Comparison of ENCODE assay signal across 24 cellular contexts in genomic region chr20:56607061-56607704, GRCh38. TPM values are rescaled to one million over a fixed set of nuclear protein-coding genes. Genes with fewer than 3 reads are reported as not detected.
DNase-seq lines count a peak whose midpoint lies in the region; ATAC-seq and TF ChIP-seq lines count a peak whose summit lies in the region.
"Had no signal": no experiment of that assay in that cellular context is flagged by ENCODE, and none has a peak within 500 bp of the region (broad histone marks: within the 10 kb centered on the region; RNA-seq: fewer than 3 reads in every experiment).

No MANE protein-coding gene starts in this region.

- H3K23ac ChIP-seq in trophoblast cell (ENCODE audit: low read length), result no peak overlapping the region

- H3K9ac ChIP-seq in mammary epithelial cell (ENCODE audit: insufficient read depth, low read length), result no peak overlapping the region
- H3K9ac ChIP-seq in trophoblast cell (ENCODE audit: low read length), result no peak overlapping the region
- H3K9ac ChIP-seq: SK-N-SH had no signal

- H4K20me1 ChIP-seq in mammary epithelial cell (ENCODE audit: insufficient read depth, low read length), result no peaks in the 10 kb centered on the region

- H3K4me1 Mint-ChIP-seq in MCF 10A (ENCODE audit: insufficient read depth, unreplicated experiment), result peaks cover 12% of the 10 kb centered on the region

- dilution Hi-C loops in mammary epithelial cell (cut with HindIII; ENCODE audit: low sequenced_read_pairs), result loop anchor here (5.0 kb wide), 1 partner anchor 40 kb away; no protein-coding TSS in a partner anchor

- H4K8ac ChIP-seq in trophoblast cell (ENCODE audit: low read depth, low read length), result peak overlapping the region; percentile 44

- peak overlapping the region; percentile 81 for H4K91ac ChIP-seq in trophoblast cell (ENCODE audit: low read depth, low read length)

- DNase-seq in mammary epithelial cell (no peak), MCF 10A (ENCODE audit: unreplicated experiment) (no peak), RWPE2 (ENCODE audit: low spot score) (no peak), trophoblast cell (no peak), HT-29 (ENCODE audit: low spot score) (no peak), SJCRH30 (no peak), NCI-H128 (lab: John Stamatoyannopoulos, UW; ENCODE audit: unreplicated experiment) (no peak)
- DNase-seq: ACHN, BE2C, HCEC 1CT, NCI-H1105 treated with DMSO at 0.1 percent for 48 hours, NCI-H1694, NCI-H2029 treated with DMSO at 0.1 percent for 48 hours, NCI-H2227 treated with DMSO at 0.1 percent for 48 hours, NCI-H526 treated with DMSO at 0.1 percent for 48 hours, SIG-M5, SK-N-SH, SW 1271 had no signal

- H3K79me2 ChIP-seq in mammary epithelial cell (ENCODE audit: insufficient read depth, low read length) (no peaks in the 10 kb centered on the region), trophoblast cell (ENCODE audit: control insufficient read depth, insufficient read depth, low read length, poor library complexity) (no peaks in the 10 kb centered on the region)

- H3K27ac Mint-ChIP-seq in MCF 10A (ENCODE audit: low read depth, unreplicated experiment), result no peak overlapping the region

- POLR2A ChIA-PET in MCF 10A (lab: Yijun Ruan, JAX), result interaction anchor here (0.6 to 0.8 kb wide), 3 partner anchors 11 to 436 kb away, joined by 3 to 5 read pairs (median 3); no protein-coding TSS in a partner anchor

- in situ Hi-C loops in mammary epithelial cell (cut with MboI; ENCODE audit: low sequenced_read_pairs in 2 of 2), result no loop called here

- H3K4me2 ChIP-seq in mammary epithelial cell (ENCODE audit: insufficient read depth, low read depth, low read length) (peak overlapping the region; percentile 62), trophoblast cell (ENCODE audit: low read length) (no peak overlapping the region)
- H3K4me2 ChIP-seq: SK-N-SH had no signal

- H3K4ac ChIP-seq in trophoblast cell (ENCODE audit: low read depth, low read length), result peak overlapping the region; percentile 24

- no peak overlapping the region for H3K18ac ChIP-seq in trophoblast cell (ENCODE audit: low read length)

- H3K9me3 Mint-ChIP-seq in MCF 10A (ENCODE audit: unreplicated experiment), result no peaks in the 10 kb centered on the region

- H3K4me3 ChIP-seq in mammary epithelial cell (replicated peaks in 1 of 3; ENCODE audit: insufficient read depth in 1 of 3, low read depth in 2 of 3, low read length in 3 of 3) (no peak overlapping the region), RWPE2 (ENCODE audit: severe bottlenecking) (no peak overlapping the region), trophoblast cell (ENCODE audit: low read depth, low read length) (no peak overlapping the region), SJCRH30 (no peak overlapping the region)
- H3K4me3 ChIP-seq: K562, MG63, Peyer's patch had no signal

- no peak for TF ChIP-seq CTCF in mammary epithelial cell (conservative IDR thresholded peaks at IDR 0.05 in 1 of 2, IDR thresholded peaks at IDR 0.05 in 1 of 2; ENCODE audit: extremely low read depth in 1 of 2, insufficient read depth in 1 of 2, low read depth in 1 of 2, low read length in 2 of 2)
- TF ChIP-seq CTCF in MCF 10A (IDR thresholded peaks at IDR 0.05; ENCODE audit: unreplicated experiment), result no peak
- no peak for TF ChIP-seq CTCF in RWPE2 (IDR thresholded peaks at IDR 0.05; ENCODE audit: poor library complexity, severe bottlenecking)

- H3K36me3 Mint-ChIP-seq in MCF 10A (ENCODE audit: insufficient read depth, unreplicated experiment), result no peaks in the 10 kb centered on the region

- no peak overlapping the region for H3K4me3 Mint-ChIP-seq in MCF 10A (ENCODE audit: unreplicated experiment)

- H3K27ac ChIP-seq in mammary epithelial cell (ENCODE audit: insufficient read depth, low read depth, low read length) (peak overlapping the region; percentile 36), RWPE2 (ENCODE audit: poor library complexity, severe bottlenecking) (peak overlapping the region; percentile 66), trophoblast cell (ENCODE audit: low read depth, low read length) (peak overlapping the region; percentile 67), SJCRH30 (no peak overlapping the region)
- H3K27ac ChIP-seq: 22Rv1, HL-60, Peyer's patch had no signal

- H2BK120ac ChIP-seq in trophoblast cell (ENCODE audit: insufficient read depth, low read length, poor library complexity), result peak overlapping the region; percentile 86

- 99% methylated on average over 8 of the region's 11 CpGs for WGBS in mammary epithelial cell (ENCODE audit: low coverage, missing lambda C conversion rate)
- WGBS in trophoblast cell (ENCODE audit: extremely low coverage, insufficient coverage, insufficient read length), result no CpG with 5 or more reads among the region's 11 CpGs

- H3K4me1 ChIP-seq in mammary epithelial cell (ENCODE audit: insufficient read depth, low read length) (peaks cover 17% of the 10 kb centered on the region), RWPE2 (ENCODE audit: insufficient read depth, poor library complexity, severe bottlenecking) (peaks cover 24% of the 10 kb centered on the region), trophoblast cell (ENCODE audit: control insufficient read depth in 1 of 2, insufficient read depth in 2 of 2, low read length in 2 of 2) (peaks cover 11 to 14% of the 10 kb centered on the region in 2 experiments), SJCRH30 (no peaks in the 10 kb centered on the region)
- H3K4me1 ChIP-seq: BE2C, Peyer's patch had no signal

- intact Hi-C loops in mammary epithelial cell (cut with micrococcal nuclease) (no loop called here), MCF 10A (cut with micrococcal nuclease) (no loop called here)

- peak overlapping the region; percentile 93 for H2AK5ac ChIP-seq in trophoblast cell (ENCODE audit: low read length)

- peaks cover 16% of the 10 kb centered on the region for H3K79me1 ChIP-seq in trophoblast cell (ENCODE audit: low read length)

- CTCF ChIA-PET in mammary epithelial cell (lab: Charles Lee; ENCODE audit: low non-redundant PET), result no interaction called here
- CTCF ChIA-PET in MCF 10A (lab: Yijun Ruan, JAX), result interaction anchor here (0.6 to 2.4 kb wide), 4 partner anchors 28 to 388 kb away, joined by 3 to 7 read pairs (median 5); no protein-coding TSS in a partner anchor

- H3K9me3 ChIP-seq in mammary epithelial cell (replicated peaks; ENCODE audit: insufficient read depth, low read length) (no peaks in the 10 kb centered on the region), RWPE2 (ENCODE audit: severe bottlenecking) (no peaks in the 10 kb centered on the region), trophoblast cell (ENCODE audit: insufficient read depth, low read depth, low read length) (peaks cover 5% of the 10 kb centered on the region), SJCRH30 (replicated peaks) (no peaks in the 10 kb centered on the region)
- H3K9me3 ChIP-seq: BE2C, MG63, Peyer's patch, SK-N-SH had no signal

- H3K27me3 Mint-ChIP-seq in MCF 10A (ENCODE audit: insufficient read depth, unreplicated experiment), result no peaks in the 10 kb centered on the region

- H2AFZ ChIP-seq in mammary epithelial cell (ENCODE audit: low read depth, low read length), result no peak overlapping the region
- no peak overlapping the region for H2AFZ ChIP-seq in trophoblast cell (ENCODE audit: insufficient read depth, low read length, poor library complexity)

- H4K12ac ChIP-seq in trophoblast cell (ENCODE audit: low read depth, low read length), result no peak overlapping the region

- peak overlapping the region; percentile 78 for H3K14ac ChIP-seq in trophoblast cell (ENCODE audit: low read length)

- peak overlapping the region; percentile 68 for H2BK5ac ChIP-seq in trophoblast cell (ENCODE audit: low read depth, low read length, poor library complexity)

- H2BK12ac ChIP-seq in trophoblast cell (ENCODE audit: low read length), result peak overlapping the region; percentile 85

- H3K36me3 ChIP-seq in mammary epithelial cell (ENCODE audit: insufficient read depth, low read length) (no peaks in the 10 kb centered on the region), RWPE2 (ENCODE audit: low read depth) (no peaks in the 10 kb centered on the region), trophoblast cell (ENCODE audit: control insufficient read depth in 1 of 2, insufficient read depth in 2 of 2, low read length in 2 of 2) (no peaks in the 10 kb centered on the region), SJCRH30 (no peaks in the 10 kb centered on the region)
- H3K36me3 ChIP-seq: BE2C, MG63, Peyer's patch had no signal

- BruUV-seq in mammary epithelial cell (replicated peaks; lab: Mats Ljungman, UMichigan) (no TSS peak), MCF 10A (replicated peaks; lab: Mats Ljungman, UMichigan) (no TSS peak)

- ATAC-seq in RWPE2 (ENCODE audit: low read depth), result peak; percentile 15; the same call in 2 of the 3 replicates
- ATAC-seq: K562 had no signal

- H3K27me3 ChIP-seq in mammary epithelial cell (ENCODE audit: insufficient read depth, low read length), result no peaks in the 10 kb centered on the region
- no peaks in the 10 kb centered on the region for H3K27me3 ChIP-seq in RWPE2 (ENCODE audit: insufficient read depth, poor library complexity, severe bottlenecking)
- H3K27me3 ChIP-seq in trophoblast cell (ENCODE audit: insufficient read depth, low read length), result no peaks in the 10 kb centered on the region
- H3K27me3 ChIP-seq in SJCRH30, result peaks cover 25% of the 10 kb centered on the region
- H3K27me3 ChIP-seq: BE2C, MG63, Peyer's patch had no signal

RNA-seq across cellular contexts. Expression of gene TFAP2C, which starts 21.9 kb away (rescaled TPM):
- total RNA-seq in mammary epithelial cell (10 to 100 TPM; 20.0 to 23.3 TPM), MCF 10A (2022) (13.2 and 14.9 TPM in 2 replicates)
- polyA plus RNA-seq in mammary epithelial cell, result 12.7 TPM
- polyA minus RNA-seq in mammary epithelial cell, result 18.0 TPM
- polyA plus RNA-seq in trophoblast cell (2013), result 278 and 294 TPM in 2 replicates
- 0.16 TPM in 1 of 2 replicates, not detected in the other for total RNA-seq in HT-29 (2014; rRNA removed; shearing (Covaris generic))
- total RNA-seq in SJCRH30 (2014; rRNA removed; shearing (Covaris generic)), result not detected in 2 replicates
- total RNA-seq: K562, LHCN-M2, Peyer's patch had no signal
- polyA plus RNA-seq: SK-N-SH had no signal

Comparison
In these comparisons a context has a peak if more than half of its experiments do, and no peak if none do; other contexts are left out.
1. RNA of gene TFAP2C, which starts 21.9 kb away (total RNA-seq): 20.0 to 23.3 TPM in mammary epithelial cell and 13.2 to 14.9 TPM in MCF 10A; not detected in SJCRH30 and 0.16 TPM in HT-29; every median in the first group is over 10 times any median in the second.